11 cellular contexts compared by ENCODE assay signal in the genomic region with DNA sequence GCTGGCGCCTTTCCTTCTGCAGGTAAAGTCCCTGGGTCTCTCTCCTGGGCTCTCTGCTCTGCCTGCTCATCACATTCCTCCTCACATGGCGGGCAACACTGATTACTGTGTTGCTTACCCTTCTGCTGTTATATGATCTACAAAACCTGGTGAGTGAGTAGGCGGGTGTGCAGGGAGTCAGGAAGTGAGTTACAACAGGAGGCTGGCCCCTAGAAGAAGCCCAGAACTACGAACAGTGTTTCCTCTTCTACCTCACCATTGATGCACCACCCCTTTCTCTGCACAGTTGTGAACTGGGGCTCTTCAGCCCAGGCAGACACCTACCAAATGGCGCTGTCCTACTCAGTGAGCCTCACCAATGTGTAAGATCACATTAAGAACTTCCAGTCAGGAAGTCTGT. TPM values are rescaled to one million over a fixed set of nuclear protein-coding genes. Genes with fewer than 3 reads are reported as not detected.
DNase-seq lines count a peak whose midpoint lies in the region; TF ChIP-seq lines count a peak whose summit lies in the region.
"Had no signal": no experiment of that assay in that cellular context is flagged by ENCODE, and none has a peak within 500 bp of the region (broad histone marks: within the 10 kb centered on the region; RNA-seq: fewer than 3 reads in every experiment).

No MANE protein-coding gene starts in this region.

- no peak overlapping the region for H3K4me3 ChIP-seq in HL-60 (replicated peaks; ENCODE audit: insufficient read depth, low read length)
- H3K4me3 ChIP-seq in parathyroid adenoma (ENCODE audit: low read depth, low read length), result no peak overlapping the region
- no peak overlapping the region for H3K4me3 ChIP-seq in foreskin fibroblast (ENCODE audit: low read depth in 1 of 2, low read length in 2 of 2)
- no peak overlapping the region for H3K4me3 ChIP-seq in breast epithelium
- H3K4me3 ChIP-seq: HAP-1, PC-9, psoas muscle had no signal

- TF ChIP-seq POLR2A in breast epithelium (IDR thresholded peaks at IDR 0.05), result no peak

- H3K27me3 ChIP-seq in HL-60 (ENCODE audit: insufficient read depth, poor library complexity, severe bottlenecking), result no peaks in the 10 kb centered on the region
- H3K27me3 ChIP-seq in parathyroid adenoma (ENCODE audit: control insufficient read depth, insufficient read depth, low read length), result no peaks in the 10 kb centered on the region
- no peaks in the 10 kb centered on the region for H3K27me3 ChIP-seq in breast epithelium

- H3K4me1 ChIP-seq in parathyroid adenoma (peaks cover 5% of the 10 kb centered on the region), breast epithelium (no peaks in the 10 kb centered on the region)
- H3K4me1 ChIP-seq: HAP-1 had no signal

- H3K27me3 Mint-ChIP-seq in activated naive CD4-positive, alpha-beta T cell treated with anti-CD3 and anti-CD28 coated beads for 36 hours (ENCODE audit: low read depth), result no peaks in the 10 kb centered on the region

- H2AFZ ChIP-seq in parathyroid adenoma, result peak overlapping the region; percentile 41
- H2AFZ ChIP-seq: PC-9 had no signal

- intact Hi-C loops in activated naive CD4-positive, alpha-beta T cell treated with anti-CD3 and anti-CD28 coated beads for 36 hours (cut with micrococcal nuclease), result loop anchor here (1.0 kb wide), 3 partner anchors 14 to 29 kb away; a partner anchor contains a TSS
- intact Hi-C loops in breast epithelium (cut with DNase I; ENCODE audit: low total_unique reads), result no loop called here

- H3K4me3 Mint-ChIP-seq in activated naive CD4-positive, alpha-beta T cell treated with anti-CD3 and anti-CD28 coated beads for 36 hours, result peak overlapping the region; percentile 32

- H3K36me3 ChIP-seq in parathyroid adenoma (ENCODE audit: control insufficient read depth, insufficient read depth, low read length), result no peaks in the 10 kb centered on the region
- no peaks in the 10 kb centered on the region for H3K36me3 ChIP-seq in breast epithelium

- peak overlapping the region; percentile 68 for H3K27ac Mint-ChIP-seq in activated naive CD4-positive, alpha-beta T cell treated with anti-CD3 and anti-CD28 coated beads for 36 hours

- no peaks in the 10 kb centered on the region for H3K9me3 Mint-ChIP-seq in activated naive CD4-positive, alpha-beta T cell treated with anti-CD3 and anti-CD28 coated beads for 36 hours

- no peak overlapping the region for H3K9ac ChIP-seq in parathyroid adenoma

- CTCF ChIA-PET in activated naive CD4-positive, alpha-beta T cell treated with anti-CD3 and anti-CD28 coated beads for 36 hours (lab: Charles Lee), result interaction anchor here (1.2 to 2.7 kb wide), 2 partner anchors 26 to 166 kb away, joined by 3 to 15 read pairs; a partner anchor contains a TSS

- H3K27ac ChIP-seq in HL-60 (replicated peaks) (peak overlapping the region; percentile 31), parathyroid adenoma (no peak overlapping the region), breast epithelium (no peak overlapping the region)
- H3K27ac ChIP-seq: PC-9, psoas muscle had no signal

- no peak overlapping the region for H3K4me2 ChIP-seq in parathyroid adenoma (ENCODE audit: low read length)
- H3K4me2 ChIP-seq: PC-9 had no signal

- H3K79me2 ChIP-seq in parathyroid adenoma, result no peaks in the 10 kb centered on the region

- peaks cover 9% of the 10 kb centered on the region for H3K36me3 Mint-ChIP-seq in activated naive CD4-positive, alpha-beta T cell treated with anti-CD3 and anti-CD28 coated beads for 36 hours (ENCODE audit: low read depth)

- DNase-seq in activated CD4-positive, alpha-beta T cell treated with anti-CD3 and anti-CD28 coated beads for 4 hours, result peak; percentile 13 to 20
- no peak for DNase-seq in activated CD4-positive, alpha-beta T cell treated with anti-CD3 and anti-CD28 coated beads, Interleukin-2, amount 50 U/mL, for 1 hour
- DNase-seq in HL-60 (ENCODE audit: low read depth in 1 of 2, low spot score in 1 of 2) (peak in 1 of 2 experiments; percentile 30), SIG-M5 (lab: John Stamatoyannopoulos, UW) (no peak), foreskin fibroblast (no peak), breast epithelium (ENCODE audit: low spot score in 2 of 2) (no peak)
- peak; percentile 70 for DNase-seq in activated naive CD4-positive, alpha-beta T cell treated with anti-CD3 and anti-CD28 coated beads for 36 hours
- DNase-seq: PC-9, psoas muscle had no signal

- no peak for TF ChIP-seq CTCF in HL-60 (IDR thresholded peaks at IDR 0.05; ENCODE audit: insufficient read depth, low read length)
- TF ChIP-seq CTCF in parathyroid adenoma (IDR thresholded peaks at IDR 0.05), result no peak
- TF ChIP-seq CTCF in foreskin fibroblast (IDR thresholded peaks at IDR 0.05; ENCODE audit: low read depth, low read length), result no peak
- no peak for TF ChIP-seq CTCF in breast epithelium (IDR thresholded peaks at IDR 0.05)

- no peaks in the 10 kb centered on the region for H3K9me3 ChIP-seq in parathyroid adenoma (ENCODE audit: control insufficient read depth, low read length)
- no peaks in the 10 kb centered on the region for H3K9me3 ChIP-seq in breast epithelium
- H3K9me3 ChIP-seq: HAP-1, psoas muscle had no signal

- peaks cover 19% of the 10 kb centered on the region for H3K4me1 Mint-ChIP-seq in activated naive CD4-positive, alpha-beta T cell treated with anti-CD3 and anti-CD28 coated beads for 36 hours (ENCODE audit: low read depth)

RNA-seq across cellular contexts. Expression of a gene that starts 4.9 kb away (rescaled TPM):
- under 1 TPM; 0.07 to 0.10 TPM for total RNA-seq in activated naive CD4-positive, alpha-beta T cell treated with anti-CD3 and anti-CD28 coated beads for 36 hours
- under 1 TPM; 0.29 to 0.64 (median 0.33) TPM for total RNA-seq in breast epithelium

RNA-seq across cellular contexts. Expression of a gene that starts 13.7 kb away (rescaled TPM):
- 10 to 100 TPM; 35.7 to 36.8 TPM for total RNA-seq in activated naive CD4-positive, alpha-beta T cell treated with anti-CD3 and anti-CD28 coated beads for 36 hours
- total RNA-seq in breast epithelium, result 10 to 100 TPM; 38.1 to 66.9 (median 57.5) TPM

RNA-seq across cellular contexts. Expression of a gene that starts 14.1 kb away (rescaled TPM):
- total RNA-seq in activated naive CD4-positive, alpha-beta T cell treated with anti-CD3 and anti-CD28 coated beads for 36 hours, result 100 to 1,000 TPM; 187 to 190 TPM
- total RNA-seq in breast epithelium, result 100 to 1,000 TPM; 129 to 165 (median 150) TPM

RNA-seq across cellular contexts. Expression of a gene that starts 20.4 kb away (rescaled TPM):
- 10 to 100 TPM; 31.6 to 32.3 TPM for total RNA-seq in activated naive CD4-positive, alpha-beta T cell treated with anti-CD3 and anti-CD28 coated beads for 36 hours
- total RNA-seq in breast epithelium, result 10 to 100 TPM; 23.6 to 34.1 (median 29.9) TPM

RNA-seq across cellular contexts. Expression of a gene that starts 27.6 kb away (rescaled TPM):
- total RNA-seq in activated naive CD4-positive, alpha-beta T cell treated with anti-CD3 and anti-CD28 coated beads for 36 hours, result 10 to 100 TPM; 34.3 to 37.0 TPM
- total RNA-seq in breast epithelium, result 10 to 100 TPM; 21.3 to 34.5 (median 27.2) TPM

Comparison
In these comparisons a context has a peak if more than half of its experiments do, and no peak if none do; other contexts are left out.
1. DNase-seq: peak in activated CD4-positive, alpha-beta T cell treated with anti-CD3 and anti-CD28 coated beads for 4 hours (2 of 2) and activated naive CD4-positive, alpha-beta T cell treated with anti-CD3 and anti-CD28 coated beads for 36 hours (single experiment); none in activated CD4-positive, alpha-beta T cell treated with anti-CD3 and anti-CD28 coated beads, Interleukin-2, amount 50 U/mL, for 1 hour (single experiment), SIG-M5 (single experiment), foreskin fibroblast (0 of 2) and breast epithelium (0 of 2).